In the genomic region with DNA sequence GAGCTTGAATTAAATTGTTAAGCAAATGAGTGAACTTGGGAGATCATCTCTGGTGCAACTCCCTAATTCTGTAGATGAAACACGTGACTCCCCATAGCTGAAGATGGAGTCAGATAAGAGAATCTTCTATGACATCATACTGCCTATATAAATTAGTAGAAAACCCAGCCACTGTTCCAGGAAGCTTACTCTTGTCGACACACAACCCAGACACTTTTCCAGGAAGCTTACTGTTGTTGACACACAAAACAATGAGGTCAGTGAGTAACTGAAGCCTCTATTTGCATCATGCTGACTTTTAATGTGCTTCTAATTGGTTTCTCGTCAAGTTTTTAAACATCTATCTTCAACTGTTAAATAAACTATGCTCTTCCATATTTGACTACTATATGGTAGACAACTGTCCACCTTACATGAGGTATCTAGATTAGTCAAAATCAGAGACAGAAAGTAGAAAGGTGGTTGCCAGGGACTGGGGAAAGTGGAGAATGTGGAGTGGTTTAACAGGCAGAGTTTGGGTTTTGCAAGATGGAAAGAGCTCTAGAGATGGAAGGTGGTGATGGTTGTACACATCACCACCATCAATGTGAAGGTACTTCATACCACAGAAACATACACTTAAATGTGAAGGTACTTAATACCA, we compare ENCODE assay signal across 1 cellular context.
TF ChIP-seq lines count a peak whose summit lies in the region.

No MANE protein-coding gene starts in this region.

TF ChIP-seq in SK-N-SH treated with all-trans-retinoic acid at 6 μM for 48 hours, 23 proteins besides CTCF, POLR2A, EP300 and RAD21 (continued from another document):
- TF ChIP-seq ESRRG (CRISPR knock-in tag; IDR thresholded peaks at IDR 0.05): no peak
- no peak for TF ChIP-seq ISL1 (CRISPR knock-in tag; IDR thresholded peaks at IDR 0.05)
- no peak for TF ChIP-seq CSDC2 (CRISPR knock-in tag; IDR thresholded peaks at IDR 0.05)
- TF ChIP-seq, protein P1, sequence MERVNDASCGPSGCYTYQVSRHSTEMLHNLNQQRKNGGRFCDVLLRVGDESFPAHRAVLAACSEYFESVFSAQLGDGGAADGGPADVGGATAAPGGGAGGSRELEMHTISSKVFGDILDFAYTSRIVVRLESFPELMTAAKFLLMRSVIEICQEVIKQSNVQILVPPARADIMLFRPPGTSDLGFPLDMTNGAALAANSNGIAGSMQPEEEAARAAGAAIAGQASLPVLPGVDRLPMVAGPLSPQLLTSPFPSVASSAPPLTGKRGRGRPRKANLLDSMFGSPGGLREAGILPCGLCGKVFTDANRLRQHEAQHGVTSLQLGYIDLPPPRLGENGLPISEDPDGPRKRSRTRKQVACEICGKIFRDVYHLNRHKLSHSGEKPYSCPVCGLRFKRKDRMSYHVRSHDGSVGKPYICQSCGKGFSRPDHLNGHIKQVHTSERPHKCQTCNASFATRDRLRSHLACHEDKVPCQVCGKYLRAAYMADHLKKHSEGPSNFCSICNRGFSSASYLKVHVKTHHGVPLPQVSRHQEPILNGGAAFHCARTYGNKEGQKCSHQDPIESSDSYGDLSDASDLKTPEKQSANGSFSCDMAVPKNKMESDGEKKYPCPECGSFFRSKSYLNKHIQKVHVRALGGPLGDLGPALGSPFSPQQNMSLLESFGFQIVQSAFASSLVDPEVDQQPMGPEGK (CRISPR knock-in tag; IDR thresholded peaks at IDR 0.05; ENCODE audit: borderline replicate concordance): no peak
- no peak for TF ChIP-seq ZFP30 (CRISPR knock-in tag; IDR thresholded peaks at IDR 0.05)
- TF ChIP-seq TCF4 (CRISPR knock-in tag; IDR thresholded peaks at IDR 0.05; ENCODE audit: borderline replicate concordance): no peak
